2 cellular contexts compared by ENCODE assay signal in genomic region chr13:28843594-28843993, GRCh38.
TF ChIP-seq lines count a peak whose summit lies in the region.

No MANE protein-coding gene starts in this region.

TF ChIP-seq in liver, 16 proteins besides CTCF, POLR2A, EP300 and RAD21 (continued from another document):
- peak; percentile 19 for TF ChIP-seq ZBTB33 (IDR thresholded peaks at IDR 0.05)
- no peak for TF ChIP-seq GABPA (IDR thresholded peaks at IDR 0.05 in 1 of 2, conservative IDR thresholded peaks at IDR 0.05 in 1 of 2)
- no peak for TF ChIP-seq FOXA1 (IDR thresholded peaks at IDR 0.05)
- no peak for TF ChIP-seq TAF1 (conservative IDR thresholded peaks at IDR 0.05)
- TF ChIP-seq SP1 (IDR thresholded peaks at IDR 0.05) = peak; percentile 18
- TF ChIP-seq EGR1 (IDR thresholded peaks at IDR 0.05; ENCODE audit: low read depth in 2 of 2) = peak in 1 of 2 donors; percentile 40
- TF ChIP-seq HNF4A (conservative IDR thresholded peaks at IDR 0.05) = peak in 1 of 2 donors; percentile 53
- TF ChIP-seq, protein P1, sequence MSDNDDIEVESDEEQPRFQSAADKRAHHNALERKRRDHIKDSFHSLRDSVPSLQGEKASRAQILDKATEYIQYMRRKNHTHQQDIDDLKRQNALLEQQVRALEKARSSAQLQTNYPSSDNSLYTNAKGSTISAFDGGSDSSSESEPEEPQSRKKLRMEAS (IDR thresholded peaks at IDR 0.05) = peak; percentile 28
- TF ChIP-seq, protein P2, sequence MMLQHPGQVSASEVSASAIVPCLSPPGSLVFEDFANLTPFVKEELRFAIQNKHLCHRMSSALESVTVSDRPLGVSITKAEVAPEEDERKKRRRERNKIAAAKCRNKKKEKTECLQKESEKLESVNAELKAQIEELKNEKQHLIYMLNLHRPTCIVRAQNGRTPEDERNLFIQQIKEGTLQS (IDR thresholded peaks at IDR 0.05) = no peak
- TF ChIP-seq HNF4G (IDR thresholded peaks at IDR 0.05) = no peak
- TF ChIP-seq JUND (IDR thresholded peaks at IDR 0.05) = peak in 1 of 2 donors; percentile 33

TF ChIP-seq in HepG2, 621 proteins besides CTCF, POLR2A, EP300 and RAD21 (continued from another document):
- TF ChIP-seq ZBTB49 (CRISPR knock-in tag; IDR thresholded peaks at IDR 0.05; ENCODE audit: borderline replicate concordance) (no peak), SP2 (CRISPR knock-in tag; IDR thresholded peaks at IDR 0.05) (no peak), GLI4 (CRISPR knock-in tag; IDR thresholded peaks at IDR 0.05; ENCODE audit: borderline replicate concordance) (no peak), SPEN (CRISPR knock-in tag; IDR thresholded peaks at IDR 0.05; ENCODE audit: low read depth) (no peak), RBFOX2 (IDR thresholded peaks at IDR 0.05; ENCODE audit: low read depth, low read length) (no peak), PAXIP1 (CRISPR knock-in tag; conservative IDR thresholded peaks at IDR 0.05) (no peak), ZNF687 (CRISPR knock-in tag; IDR thresholded peaks at IDR 0.05) (no peak), ZSCAN29 (CRISPR knock-in tag; conservative IDR thresholded peaks at IDR 0.05) (no peak), KLF11 (CRISPR knock-in tag; IDR thresholded peaks at IDR 0.05) (no peak), ARNT2 (CRISPR knock-in tag; IDR thresholded peaks at IDR 0.05; ENCODE audit: low read depth) (no peak)
- TF ChIP-seq, protein P3, sequence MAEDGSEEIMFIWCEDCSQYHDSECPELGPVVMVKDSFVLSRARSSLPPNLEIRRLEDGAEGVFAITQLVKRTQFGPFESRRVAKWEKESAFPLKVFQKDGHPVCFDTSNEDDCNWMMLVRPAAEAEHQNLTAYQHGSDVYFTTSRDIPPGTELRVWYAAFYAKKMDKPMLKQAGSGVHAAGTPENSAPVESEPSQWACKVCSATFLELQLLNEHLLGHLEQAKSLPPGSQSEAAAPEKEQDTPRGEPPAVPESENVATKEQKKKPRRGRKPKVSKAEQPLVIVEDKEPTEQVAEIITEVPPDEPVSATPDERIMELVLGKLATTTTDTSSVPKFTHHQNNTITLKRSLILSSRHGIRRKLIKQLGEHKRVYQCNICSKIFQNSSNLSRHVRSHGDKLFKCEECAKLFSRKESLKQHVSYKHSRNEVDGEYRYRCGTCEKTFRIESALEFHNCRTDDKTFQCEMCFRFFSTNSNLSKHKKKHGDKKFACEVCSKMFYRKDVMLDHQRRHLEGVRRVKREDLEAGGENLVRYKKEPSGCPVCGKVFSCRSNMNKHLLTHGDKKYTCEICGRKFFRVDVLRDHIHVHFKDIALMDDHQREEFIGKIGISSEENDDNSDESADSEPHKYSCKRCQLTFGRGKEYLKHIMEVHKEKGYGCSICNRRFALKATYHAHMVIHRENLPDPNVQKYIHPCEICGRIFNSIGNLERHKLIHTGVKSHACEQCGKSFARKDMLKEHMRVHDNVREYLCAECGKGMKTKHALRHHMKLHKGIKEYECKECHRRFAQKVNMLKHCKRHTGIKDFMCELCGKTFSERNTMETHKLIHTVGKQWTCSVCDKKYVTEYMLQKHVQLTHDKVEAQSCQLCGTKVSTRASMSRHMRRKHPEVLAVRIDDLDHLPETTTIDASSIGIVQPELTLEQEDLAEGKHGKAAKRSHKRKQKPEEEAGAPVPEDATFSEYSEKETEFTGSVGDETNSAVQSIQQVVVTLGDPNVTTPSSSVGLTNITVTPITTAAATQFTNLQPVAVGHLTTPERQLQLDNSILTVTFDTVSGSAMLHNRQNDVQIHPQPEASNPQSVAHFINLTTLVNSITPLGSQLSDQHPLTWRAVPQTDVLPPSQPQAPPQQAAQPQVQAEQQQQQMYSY (CRISPR knock-in tag; IDR thresholded peaks at IDR 0.05) = no peak
- TF ChIP-seq, protein P4, sequence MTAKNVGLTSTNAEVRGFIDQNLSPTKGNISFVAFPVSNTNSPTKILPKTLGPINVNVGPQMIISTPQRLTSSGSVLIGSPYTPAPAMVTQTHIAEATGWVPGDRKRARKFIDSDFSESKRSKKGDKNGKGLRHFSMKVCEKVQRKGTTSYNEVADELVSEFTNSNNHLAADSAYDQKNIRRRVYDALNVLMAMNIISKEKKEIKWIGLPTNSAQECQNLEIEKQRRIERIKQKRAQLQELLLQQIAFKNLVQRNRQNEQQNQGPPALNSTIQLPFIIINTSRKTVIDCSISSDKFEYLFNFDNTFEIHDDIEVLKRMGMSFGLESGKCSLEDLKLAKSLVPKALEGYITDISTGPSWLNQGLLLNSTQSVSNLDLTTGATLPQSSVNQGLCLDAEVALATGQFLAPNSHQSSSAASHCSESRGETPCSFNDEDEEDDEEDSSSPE (CRISPR knock-in tag; IDR thresholded peaks at IDR 0.05) = no peak
- TF ChIP-seq, protein P5, sequence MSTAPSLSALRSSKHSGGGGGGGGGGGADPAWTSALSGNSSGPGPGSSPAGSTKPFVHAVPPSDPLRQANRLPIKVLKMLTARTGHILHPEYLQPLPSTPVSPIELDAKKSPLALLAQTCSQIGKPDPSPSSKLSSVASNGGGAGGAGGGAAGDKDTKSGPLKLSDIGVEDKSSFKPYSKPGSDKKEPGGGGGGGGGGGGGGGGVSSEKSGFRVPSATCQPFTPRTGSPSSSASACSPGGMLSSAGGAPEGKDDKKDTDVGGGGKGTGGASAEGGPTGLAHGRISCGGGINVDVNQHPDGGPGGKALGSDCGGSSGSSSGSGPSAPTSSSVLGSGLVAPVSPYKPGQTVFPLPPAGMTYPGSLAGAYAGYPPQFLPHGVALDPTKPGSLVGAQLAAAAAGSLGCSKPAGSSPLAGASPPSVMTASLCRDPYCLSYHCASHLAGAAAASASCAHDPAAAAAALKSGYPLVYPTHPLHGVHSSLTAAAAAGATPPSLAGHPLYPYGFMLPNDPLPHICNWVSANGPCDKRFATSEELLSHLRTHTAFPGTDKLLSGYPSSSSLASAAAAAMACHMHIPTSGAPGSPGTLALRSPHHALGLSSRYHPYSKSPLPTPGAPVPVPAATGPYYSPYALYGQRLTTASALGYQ (CRISPR knock-in tag; IDR thresholded peaks at IDR 0.05) = no peak
